1 cellular context compared by ENCODE assay signal in the genomic region with DNA sequence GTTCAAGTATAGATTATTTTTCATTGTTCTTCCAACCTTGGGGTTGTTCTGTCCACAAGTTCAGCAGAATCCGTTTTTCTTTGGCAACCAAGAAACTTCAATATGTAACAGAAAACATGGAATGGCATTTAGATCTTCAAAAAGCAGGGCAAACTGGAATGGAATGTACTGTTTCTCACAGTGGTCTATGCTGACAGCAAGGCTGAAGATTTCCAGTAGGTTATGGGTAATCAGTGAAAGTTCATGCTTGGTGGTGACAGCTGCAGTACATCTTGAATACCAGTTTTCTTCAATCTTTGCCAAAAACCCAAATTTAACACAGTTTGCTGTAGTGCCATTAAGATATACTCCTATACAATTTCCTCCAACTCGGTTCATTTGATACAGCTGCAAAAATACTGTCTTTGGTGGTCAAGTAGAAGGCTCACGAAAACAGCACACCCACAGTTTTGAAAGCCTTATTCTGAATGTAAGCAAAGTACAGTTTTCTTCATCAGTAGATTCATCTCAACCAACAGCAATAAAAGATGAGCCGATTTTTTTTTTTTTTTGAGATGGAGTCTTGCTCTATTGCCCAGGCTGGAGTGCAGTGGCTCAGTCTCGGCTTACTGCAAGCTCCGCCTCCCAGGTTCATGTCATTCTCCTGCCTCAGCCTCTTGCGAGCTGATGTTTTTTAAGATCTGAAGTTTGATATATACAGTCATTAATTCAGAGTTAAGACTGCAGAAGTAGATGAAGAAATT.
TF ChIP-seq lines count a peak whose summit lies in the region.

No MANE protein-coding gene starts in this region.

TF ChIP-seq in HEK293, 187 proteins besides CTCF, POLR2A, EP300 and RAD21 (continued from another document):
- TF ChIP-seq, protein P1, sequence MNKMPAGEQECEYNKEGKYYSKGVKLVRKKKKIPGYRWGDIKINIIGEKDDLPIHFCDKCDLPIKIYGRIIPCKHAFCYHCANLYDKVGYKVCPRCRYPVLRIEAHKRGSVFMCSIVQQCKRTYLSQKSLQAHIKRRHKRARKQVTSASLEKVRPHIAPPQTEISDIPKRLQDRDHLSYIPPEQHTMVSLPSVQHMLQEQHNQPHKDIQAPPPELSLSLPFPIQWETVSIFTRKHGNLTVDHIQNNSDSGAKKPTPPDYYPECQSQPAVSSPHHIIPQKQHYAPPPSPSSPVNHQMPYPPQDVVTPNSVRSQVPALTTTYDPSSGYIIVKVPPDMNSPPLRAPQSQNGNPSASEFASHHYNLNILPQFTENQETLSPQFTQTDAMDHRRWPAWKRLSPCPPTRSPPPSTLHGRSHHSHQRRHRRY (tag by site-specific recombination; IDR thresholded peaks at IDR 0.05), result no peak
- TF ChIP-seq, protein P2, sequence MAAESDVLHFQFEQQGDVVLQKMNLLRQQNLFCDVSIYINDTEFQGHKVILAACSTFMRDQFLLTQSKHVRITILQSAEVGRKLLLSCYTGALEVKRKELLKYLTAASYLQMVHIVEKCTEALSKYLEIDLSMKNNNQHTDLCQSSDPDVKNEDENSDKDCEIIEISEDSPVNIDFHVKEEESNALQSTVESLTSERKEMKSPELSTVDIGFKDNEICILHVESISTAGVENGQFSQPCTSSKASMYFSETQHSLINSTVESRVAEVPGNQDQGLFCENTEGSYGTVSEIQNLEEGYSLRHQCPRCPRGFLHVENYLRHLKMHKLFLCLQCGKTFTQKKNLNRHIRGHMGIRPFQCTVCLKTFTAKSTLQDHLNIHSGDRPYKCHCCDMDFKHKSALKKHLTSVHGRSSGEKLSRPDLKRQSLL (tag by site-specific recombination; IDR thresholded peaks at IDR 0.05), result no peak
- no peak for TF ChIP-seq SETDB1 (IDR thresholded peaks at IDR 0.05; ENCODE audit: insufficient read length, low read length)
- no peak for TF ChIP-seq TCF7L2 (IDR thresholded peaks at IDR 0.05; ENCODE audit: borderline replicate concordance, low read depth, low read length)
- no peak for TF ChIP-seq REST (tag by site-specific recombination; IDR thresholded peaks at IDR 0.05)
- TF ChIP-seq ZNF629 (tag by site-specific recombination; IDR thresholded peaks at IDR 0.05), result no peak
